In genomic region chr2:174012347-174013309, GRCh38 we compare ENCODE assay signal across 8 cellular contexts. TPM values are rescaled to one million over a fixed set of nuclear protein-coding genes. Genes with fewer than 3 reads are reported as not detected.
A peak's percentile ranks its signal among the peaks of the same experiment; 100 is the strongest.
DNase-seq lines count a peak whose midpoint lies in the region; ATAC-seq and TF ChIP-seq lines count a peak whose summit lies in the region.

No MANE protein-coding gene starts in this region.

- 53% methylated on average over 56 of the region's 56 CpGs for WGBS in liver

- peak overlapping the region in 1 of 3 donors; percentile 34 for H3K4me3 ChIP-seq in liver (ENCODE audit: low read depth in 1 of 3, low read length in 3 of 3)

- H3K36me3 ChIP-seq in liver (ENCODE audit: control insufficient read depth in 4 of 4, insufficient read depth in 3 of 4, low read depth in 1 of 4, low read length in 3 of 4): no peaks in the 10 kb centered on the region

- H3K9me3 ChIP-seq in liver (ENCODE audit: control insufficient read depth in 4 of 4, low read length in 3 of 4): no peaks in the 10 kb centered on the region

- H3K4me1 ChIP-seq in liver (ENCODE audit: control insufficient read depth in 4 of 4, insufficient read depth in 4 of 4, low read length in 3 of 4): peaks cover 0 to 2% (median 0%) of the 10 kb centered on the region in 4 donors

- H3K27ac ChIP-seq in liver (ENCODE audit: low read depth in 1 of 2, low read length in 2 of 2): peak overlapping the region; percentile 28 to 68

- no peak for TF ChIP-seq CTCF in liver (IDR thresholded peaks at IDR 0.05; ENCODE audit: low read depth, low read length, missing input control)

- peak; percentile 26 for DNase-seq in activated CD4-positive, alpha-beta T cell treated with anti-CD3 and anti-CD28 coated beads, Interleukin-2, amount 50 U/mL, for 1 hour
- peak; percentile 25 for DNase-seq in dermis blood vessel endothelial cell
- peak; percentile 17 to 19 for DNase-seq in stimulated activated CD8-positive, alpha-beta memory T cell treated with anti-CD3 and anti-CD28 coated beads, Interleukin-15, amount 100 ng/mL, for 4 hours (ENCODE audit: low read depth in 2 of 2)
- no peak for DNase-seq in NCI-H146 (lab: John Stamatoyannopoulos, UW)
- no peak for DNase-seq in NCI-H526 (lab: John Stamatoyannopoulos, UW)
- DNase-seq in SHP77 (lab: John Stamatoyannopoulos, UW): no peak

- no peak overlapping the region for H3K9ac ChIP-seq in liver (ENCODE audit: low read depth in 1 of 2, low read length in 2 of 2)

- H3K27me3 ChIP-seq in liver (ENCODE audit: control insufficient read depth in 4 of 4, insufficient read depth in 4 of 4, low read length in 3 of 4): no peaks in the 10 kb centered on the region

- no peak for TF ChIP-seq RAD21 in liver (IDR thresholded peaks at IDR 0.05)

- ATAC-seq in GM21447 (IDR thresholded peaks at IDR 0.05; ENCODE audit: unreplicated experiment): peak; percentile 55

TF ChIP-seq in liver, 16 proteins besides CTCF, POLR2A, EP300 and RAD21:
- TF ChIP-seq, protein P1, sequence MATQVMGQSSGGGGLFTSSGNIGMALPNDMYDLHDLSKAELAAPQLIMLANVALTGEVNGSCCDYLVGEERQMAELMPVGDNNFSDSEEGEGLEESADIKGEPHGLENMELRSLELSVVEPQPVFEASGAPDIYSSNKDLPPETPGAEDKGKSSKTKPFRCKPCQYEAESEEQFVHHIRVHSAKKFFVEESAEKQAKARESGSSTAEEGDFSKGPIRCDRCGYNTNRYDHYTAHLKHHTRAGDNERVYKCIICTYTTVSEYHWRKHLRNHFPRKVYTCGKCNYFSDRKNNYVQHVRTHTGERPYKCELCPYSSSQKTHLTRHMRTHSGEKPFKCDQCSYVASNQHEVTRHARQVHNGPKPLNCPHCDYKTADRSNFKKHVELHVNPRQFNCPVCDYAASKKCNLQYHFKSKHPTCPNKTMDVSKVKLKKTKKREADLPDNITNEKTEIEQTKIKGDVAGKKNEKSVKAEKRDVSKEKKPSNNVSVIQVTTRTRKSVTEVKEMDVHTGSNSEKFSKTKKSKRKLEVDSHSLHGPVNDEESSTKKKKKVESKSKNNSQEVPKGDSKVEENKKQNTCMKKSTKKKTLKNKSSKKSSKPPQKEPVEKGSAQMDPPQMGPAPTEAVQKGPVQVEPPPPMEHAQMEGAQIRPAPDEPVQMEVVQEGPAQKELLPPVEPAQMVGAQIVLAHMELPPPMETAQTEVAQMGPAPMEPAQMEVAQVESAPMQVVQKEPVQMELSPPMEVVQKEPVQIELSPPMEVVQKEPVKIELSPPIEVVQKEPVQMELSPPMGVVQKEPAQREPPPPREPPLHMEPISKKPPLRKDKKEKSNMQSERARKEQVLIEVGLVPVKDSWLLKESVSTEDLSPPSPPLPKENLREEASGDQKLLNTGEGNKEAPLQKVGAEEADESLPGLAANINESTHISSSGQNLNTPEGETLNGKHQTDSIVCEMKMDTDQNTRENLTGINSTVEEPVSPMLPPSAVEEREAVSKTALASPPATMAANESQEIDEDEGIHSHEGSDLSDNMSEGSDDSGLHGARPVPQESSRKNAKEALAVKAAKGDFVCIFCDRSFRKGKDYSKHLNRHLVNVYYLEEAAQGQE (IDR thresholded peaks at IDR 0.05): no peak
- TF ChIP-seq ZBTB33 (IDR thresholded peaks at IDR 0.05): no peak
- TF ChIP-seq, protein P2, sequence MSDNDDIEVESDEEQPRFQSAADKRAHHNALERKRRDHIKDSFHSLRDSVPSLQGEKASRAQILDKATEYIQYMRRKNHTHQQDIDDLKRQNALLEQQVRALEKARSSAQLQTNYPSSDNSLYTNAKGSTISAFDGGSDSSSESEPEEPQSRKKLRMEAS (IDR thresholded peaks at IDR 0.05): peak; percentile 13
TF ChIP-seq in liver: peak in this region for 1.

RNA-seq across cellular contexts. Expression of gene SP3, which starts 47.5 kb away (rescaled TPM):
- total RNA-seq in dermis blood vessel endothelial cell (98.9 and 107 TPM in 2 replicates), liver (10 to 100 TPM; 55.4 to 83.7 TPM)
- 10 to 100 TPM in 1 of 2 donors, 1 to 10 TPM in 1; 10.0 to 11.0 TPM for polyA plus RNA-seq in liver

Comparison
In these comparisons a context has a peak if more than half of its experiments do, and no peak if none do; other contexts are left out.
1. DNase-seq: peak in activated CD4-positive, alpha-beta T cell treated with anti-CD3 and anti-CD28 coated beads, Interleukin-2, amount 50 U/mL, for 1 hour (single experiment), dermis blood vessel endothelial cell (single experiment) and stimulated activated CD8-positive, alpha-beta memory T cell treated with anti-CD3 and anti-CD28 coated beads, Interleukin-15, amount 100 ng/mL, for 4 hours (2 of 2); none in NCI-H146 (single experiment), NCI-H526 (0 of 2) and SHP77 (0 of 2).